Comparison of ENCODE assay signal across 8 cellular contexts in genomic region chr11:6443269-6444003, GRCh38. TPM values are rescaled to one million over a fixed set of nuclear protein-coding genes. Genes with fewer than 3 reads are reported as not detected.
DNase-seq lines count a peak whose midpoint lies in the region; ATAC-seq and TF ChIP-seq lines count a peak whose summit lies in the region.

No MANE protein-coding gene starts in this region.

- peak; percentile 54 to 87 (median 82) for TF ChIP-seq CTCF in heart right ventricle (IDR thresholded peaks at IDR 0.05)

- H3K9me3 Mint-ChIP-seq in CD4-positive, alpha-beta memory T cell = no peaks in the 10 kb centered on the region

- H3K4me1 ChIP-seq in CD4-positive, alpha-beta memory T cell (ENCODE audit: insufficient read depth, low read length) = peaks cover 18% of the 10 kb centered on the region
- H3K4me1 ChIP-seq in heart right ventricle = peaks cover 0 to 9% (median 0%) of the 10 kb centered on the region in 9 donors

- H3K4me3 Mint-ChIP-seq in CD4-positive, alpha-beta memory T cell = no peak overlapping the region

- no peaks in the 10 kb centered on the region for H3K36me3 ChIP-seq in CD4-positive, alpha-beta memory T cell (ENCODE audit: insufficient read depth, low read length)
- peaks cover 0 to 12% (median 0%) of the 10 kb centered on the region in 9 donors for H3K36me3 ChIP-seq in heart right ventricle

- no peaks in the 10 kb centered on the region for H3K36me3 Mint-ChIP-seq in CD4-positive, alpha-beta memory T cell

- no peak overlapping the region for H3K4me3 ChIP-seq in CD4-positive, alpha-beta memory T cell (ENCODE audit: low read length in 2 of 2)
- H3K4me3 ChIP-seq in heart right ventricle = no peak overlapping the region

- H3K4me1 Mint-ChIP-seq in CD4-positive, alpha-beta memory T cell = no peaks in the 10 kb centered on the region

- POLR2A ChIA-PET in CD4-positive, alpha-beta memory T cell (lab: Charles Lee; ENCODE audit: partially characterized antibody) = interaction anchor here (0.8 to 3.2 kb wide), 9 partner anchors 24 to 80 kb away, joined by 3 to 50 read pairs (median 4); partner anchors contain the start of genes APBB1 and SMPD1

- CTCF ChIA-PET in CD4-positive, alpha-beta memory T cell (lab: Charles Lee; ENCODE audit: partially characterized antibody) = interaction anchor here (0.9 to 17.0 kb wide), 41 partner anchors 9 to 315 kb away, joined by 3 to 1014 read pairs (median 5); partner anchors contain the start of genes APBB1, ARFIP2, DNHD1 and SMPD1

- no peaks in the 10 kb centered on the region for H3K9me3 ChIP-seq in CD4-positive, alpha-beta memory T cell (ENCODE audit: control insufficient read depth in 1 of 2, low read length in 2 of 2)
- H3K9me3 ChIP-seq in heart right ventricle = no peaks in the 10 kb centered on the region

- no peaks in the 10 kb centered on the region for H3K27me3 Mint-ChIP-seq in CD4-positive, alpha-beta memory T cell

- no peak overlapping the region for H3K27ac ChIP-seq in CD4-positive, alpha-beta memory T cell (ENCODE audit: low read depth, low read length)
- H3K27ac ChIP-seq in heart right ventricle = no peak overlapping the region

- no peak overlapping the region for H3K27ac Mint-ChIP-seq in CD4-positive, alpha-beta memory T cell

- ATAC-seq in GM19372 (IDR thresholded peaks at IDR 0.05; ENCODE audit: low read depth, unreplicated experiment) (peak; percentile 80), HG03460 (IDR thresholded peaks at IDR 0.05; ENCODE audit: unreplicated experiment) (peak; percentile 84), heart right ventricle (peak; percentile 52 to 84 (median 78))

- H3K27me3 ChIP-seq in CD4-positive, alpha-beta memory T cell (ENCODE audit: insufficient read depth, low read length) = no peaks in the 10 kb centered on the region
- H3K27me3 ChIP-seq in heart right ventricle = no peaks in the 10 kb centered on the region

- 30 to 33% methylated on average over 5 of the region's 5 CpGs for WGBS in heart right ventricle, 2 donors

- intact Hi-C loops in CD4-positive, alpha-beta memory T cell (cut with micrococcal nuclease) = loop anchor here (1.0 to 10.0 kb wide), 4 partner anchors 41 to 189 kb away; partner anchors contain the start of gene CCKBR
- intact Hi-C loops in heart right ventricle (cut with DNase I) = loop anchor here in 9 of 10 donors (1.0 to 5.0 kb wide), 7 partner anchors 59 to 65 kb away; no protein-coding TSS in a partner anchor

- DNase-seq in CD4-positive, alpha-beta memory T cell = peak; percentile 53 to 58 (median 57)
- DNase-seq in SK-N-DZ (ENCODE audit: low spot score) (peak; percentile 57), heart right ventricle (peak; percentile 40 to 48), retina (peak; percentile 63), cerebellar nuclear complex (lab: John Stamatoyannopoulos, UW) (no peak)
- DNase-seq in activated naive CD4-positive, alpha-beta T cell treated with anti-CD3 and anti-CD28 coated beads, Interleukin-2, amount 50 U/mL, for 16 hours = peak; percentile 53

RNA-seq across cellular contexts. Expression of gene HPX, which starts 2.6 kb away (rescaled TPM):
- total RNA-seq in CD4-positive, alpha-beta memory T cell = 1 to 10 TPM in 1 of 2 experiments, under 1 TPM in 1; 0.83 to 1.3 TPM
- polyA plus RNA-seq in CD4-positive, alpha-beta memory T cell = not detected
- polyA plus RNA-seq in SK-N-DZ (2014; cell fraction: cytosol; rRNA removed) = 1.9 and 3.7 TPM in 2 replicates
- polyA plus RNA-seq in SK-N-DZ (2014; cell fraction: nucleus; rRNA removed) = 2.2 and 6.6 TPM in 2 replicates
- under 1 TPM in 5 of 10 donors, not detected in 5; 0.33 to 0.55 (median 0.40) TPM for total RNA-seq in heart right ventricle
- polyA plus RNA-seq in heart right ventricle = under 1 TPM; 0.22 to 0.73 TPM

RNA-seq across cellular contexts. Expression of gene APBB1, which starts 24.5 kb away (rescaled TPM):
- total RNA-seq in CD4-positive, alpha-beta memory T cell = 10 to 100 TPM; 93.2 to 93.5 TPM
- 100 to 1,000 TPM in 1 of 2 donors, 10 to 100 TPM in 1; 84.7 to 107 TPM for polyA plus RNA-seq in CD4-positive, alpha-beta memory T cell
- 122 and 127 TPM in 2 replicates for polyA plus RNA-seq in SK-N-DZ (2014; cell fraction: cytosol; rRNA removed)
- polyA plus RNA-seq in SK-N-DZ (2014; cell fraction: nucleus; rRNA removed) = 113 and 127 TPM in 2 replicates
- 10 to 100 TPM; 54.3 to 93.3 (median 65.2) TPM for total RNA-seq in heart right ventricle
- polyA plus RNA-seq in heart right ventricle = 10 to 100 TPM; 86.1 to 90.6 TPM

RNA-seq across cellular contexts. Expression of gene TRIM3, which starts 30.3 kb away (rescaled TPM):
- 10 to 100 TPM; 22.9 to 23.1 TPM for total RNA-seq in CD4-positive, alpha-beta memory T cell
- polyA plus RNA-seq in CD4-positive, alpha-beta memory T cell = 1 to 10 TPM; 1.2 to 3.5 TPM
- polyA plus RNA-seq in SK-N-DZ (2014; cell fraction: cytosol; rRNA removed) = 20.6 and 27.3 TPM in 2 replicates
- polyA plus RNA-seq in SK-N-DZ (2014; cell fraction: nucleus; rRNA removed) = 121 and 143 TPM in 2 replicates
- 10 to 100 TPM in 3 of 10 donors, 1 to 10 TPM in 7; 6.3 to 12.7 (median 8.7) TPM for total RNA-seq in heart right ventricle
- 10 to 100 TPM; 14.5 to 14.6 TPM for polyA plus RNA-seq in heart right ventricle

RNA-seq across cellular contexts. Expression of gene ARFIP2, which starts 37.7 kb away (rescaled TPM):
- total RNA-seq in CD4-positive, alpha-beta memory T cell = 10 to 100 TPM; 53.9 to 56.9 TPM
- 10 to 100 TPM; 34.1 to 35.8 TPM for polyA plus RNA-seq in CD4-positive, alpha-beta memory T cell
- polyA plus RNA-seq in SK-N-DZ (2014; cell fraction: cytosol; rRNA removed) = 53.2 and 57.3 TPM in 2 replicates
- polyA plus RNA-seq in SK-N-DZ (2014; cell fraction: nucleus; rRNA removed) = 117 and 126 TPM in 2 replicates
- total RNA-seq in heart right ventricle = 10 to 100 TPM; 12.4 to 23.0 (median 14.8) TPM
- polyA plus RNA-seq in heart right ventricle = 10 to 100 TPM; 16.2 to 36.8 TPM

RNA-seq across cellular contexts. Expression of gene TIMM10B, which starts 37.9 kb away (rescaled TPM):
- 10 to 100 TPM; 54.7 to 60.3 TPM for total RNA-seq in CD4-positive, alpha-beta memory T cell
- polyA plus RNA-seq in CD4-positive, alpha-beta memory T cell = 10 to 100 TPM; 29.9 to 32.4 TPM
- 36.1 and 40.7 TPM in 2 replicates for polyA plus RNA-seq in SK-N-DZ (2014; cell fraction: cytosol; rRNA removed)
- 35.2 and 39.5 TPM in 2 replicates for polyA plus RNA-seq in SK-N-DZ (2014; cell fraction: nucleus; rRNA removed)
- total RNA-seq in heart right ventricle = 10 to 100 TPM; 13.8 to 21.6 (median 17.5) TPM
- polyA plus RNA-seq in heart right ventricle = 10 to 100 TPM; 10.0 to 16.3 TPM

Comparison
In these comparisons a context has a peak if more than half of its experiments do, and no peak if none do; other contexts are left out.
1. DNase-seq: peak in CD4-positive, alpha-beta memory T cell (5 of 5), SK-N-DZ (single experiment), activated naive CD4-positive, alpha-beta T cell treated with anti-CD3 and anti-CD28 coated beads, Interleukin-2, amount 50 U/mL, for 16 hours (single experiment), heart right ventricle (2 of 2) and retina (single experiment); none in cerebellar nuclear complex (0 of 2).
2. Peak in every context shown above with its lines, with median percentiles within 50 percentile points of each other: ATAC-seq.